8 cellular contexts compared by ENCODE assay signal in the genomic region with DNA sequence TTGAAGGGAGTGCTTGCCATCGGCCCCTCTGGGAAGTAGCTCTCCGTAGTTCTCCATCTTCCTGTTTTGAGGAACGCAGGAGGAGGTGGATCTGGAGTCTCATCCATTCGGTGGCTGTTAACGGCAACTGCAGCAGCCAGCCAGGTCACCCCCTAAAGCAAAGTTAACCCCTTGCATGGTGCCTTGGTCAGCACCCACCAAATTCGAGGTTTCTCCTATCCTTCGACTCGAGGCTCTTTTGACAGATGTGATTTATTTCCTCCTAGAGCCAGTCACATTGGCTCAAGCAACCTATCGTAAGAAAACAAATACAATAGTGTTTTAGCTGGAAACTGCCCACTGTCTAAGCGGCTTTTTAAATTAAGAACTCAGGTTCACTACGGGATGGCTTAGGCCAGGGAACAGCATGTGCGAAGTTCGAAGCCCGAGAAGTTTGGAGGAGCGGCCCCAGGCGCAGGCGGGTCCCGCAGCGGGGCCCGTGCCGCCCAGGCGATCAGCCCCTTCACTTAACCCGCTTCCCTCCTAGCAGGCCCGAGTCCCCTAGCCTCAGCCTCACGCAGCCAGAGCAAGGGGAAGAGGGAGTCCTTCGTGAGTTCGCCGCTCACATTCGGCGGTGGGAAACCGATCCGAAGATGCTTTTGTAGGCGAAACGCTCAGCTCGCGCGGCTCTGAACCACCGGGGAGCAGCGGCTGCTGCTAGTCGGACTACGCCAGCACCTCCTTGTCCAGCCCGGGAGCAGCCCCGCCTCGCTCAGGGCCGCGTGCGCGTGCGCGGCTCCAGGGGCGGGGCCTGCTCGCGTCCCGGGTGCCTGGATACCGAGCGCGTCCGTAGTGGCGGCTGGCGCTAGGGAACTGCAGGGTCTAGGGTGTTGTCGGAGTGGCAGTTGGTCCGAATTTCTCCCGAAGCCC. TPM values are rescaled to one million over a fixed set of nuclear protein-coding genes. Genes with fewer than 3 reads are reported as not detected.
DNase-seq lines count a peak whose midpoint lies in the region; ATAC-seq and TF ChIP-seq lines count a peak whose summit lies in the region.

A gene (plus strand): TSS at position 797 of the 909 bp plus-strand sequence. CDS start 289 bp downstream, outside the sequence.

- ATAC-seq in HG03354 (IDR thresholded peaks at IDR 0.05; ENCODE audit: poor library complexity, severe bottlenecking, unreplicated experiment) (peak; percentile 96), left colon (peak; percentile 98)

- H3K4me1 ChIP-seq in colonic mucosa: peaks cover 10% of the 10 kb centered on the region

- H3K9me3 ChIP-seq in colonic mucosa: no peaks in the 10 kb centered on the region

- H3K36me3 ChIP-seq in colonic mucosa: no peaks in the 10 kb centered on the region

- DNase-seq in Ammon's horn (ENCODE audit: low spot score) (peak; percentile 93), NCI-H510A (lab: John Stamatoyannopoulos, UW) (peak; percentile 78), colonic mucosa (peak; percentile 89), left colon (peak; percentile 82 to 88)
- DNase-seq in activated CD4-positive, alpha-beta T cell treated with anti-CD3 and anti-CD28 coated beads for 48 hours: peak; percentile 83
- peak; percentile 66 to 78 for DNase-seq in stimulated activated CD4-positive, alpha-beta T cell treated with anti-CD3 and anti-CD28 coated beads, Interleukin-1b, Interleukin-23, amount 100 ng/mL, for 4 hours (ENCODE audit: low read depth in 2 of 2)

- peak; percentile 47 for TF ChIP-seq POLR2A in GM19193 (IDR thresholded peaks at IDR 0.05; ENCODE audit: extremely low read depth, insufficient read depth, insufficient read length)

- H3K27me3 ChIP-seq in colonic mucosa: no peaks in the 10 kb centered on the region

- no peak for TF ChIP-seq CTCF in colonic mucosa (IDR thresholded peaks at IDR 0.05)

- H3K27ac ChIP-seq in colonic mucosa: peak within 1 kb of the TSS; percentile 76

- H3K9ac ChIP-seq in colonic mucosa (ENCODE audit: low read depth in 2 of 2, low read length in 2 of 2): peak within 1 kb of the TSS; percentile 48 to 71

- peak within 1 kb of the TSS; percentile 55 for H3K4me3 ChIP-seq in colonic mucosa

- intact Hi-C loops in colonic mucosa (cut with DNase I) (no loop called here), left colon (cut with DNase I, micrococcal nuclease) (loop anchor here in 1 of 2 donors (5.0 kb wide), 1 partner anchor 154 kb away; no protein-coding TSS in a partner anchor)

RNA-seq across cellular contexts. Expression of the gene that starts here (rescaled TPM):
- not detected for total RNA-seq in colonic mucosa
- not detected for total RNA-seq in left colon

Comparison
In these comparisons a context has a peak if more than half of its experiments do, and no peak if none do; other contexts are left out.
1. Peak in every context shown above with its lines: DNase-seq, ATAC-seq, H3K4me3 ChIP-seq and H3K27ac ChIP-seq.
2. Peak in DNase-seq, H3K4me3 ChIP-seq, H3K27ac ChIP-seq and H3K9ac ChIP-seq in colonic mucosa; RNA of the gene not detected or under 1 TPM.
3. Peak in DNase-seq and ATAC-seq in left colon; RNA of the gene not detected or under 1 TPM.